19 cellular contexts compared by ENCODE assay signal in genomic region chrX:5068550-5068949, GRCh38.
DNase-seq lines count a peak whose midpoint lies in the region; ATAC-seq and TF ChIP-seq lines count a peak whose summit lies in the region.
"Had no signal": no experiment of that assay in that cellular context is flagged by ENCODE, and none has a peak within 500 bp of the region (broad histone marks: within the 10 kb centered on the region; RNA-seq: fewer than 3 reads in every experiment).

No MANE protein-coding gene starts in this region.

- H3K27ac ChIP-seq in mammary epithelial cell (ENCODE audit: insufficient read depth, low read depth, low read length) (no peak overlapping the region), breast epithelium (no peak overlapping the region), upper lobe of right lung (no peak overlapping the region), gastrocnemius medialis (no peak overlapping the region)
- H3K27ac ChIP-seq: 22Rv1; BLaER1 treated with 17β-estradiol and CSF1 and Interleukin-3, amounts not matched to agents 10 nM and 100 nM had no signal

- H3K9ac ChIP-seq in mammary epithelial cell (ENCODE audit: insufficient read depth, low read length): no peak overlapping the region
- H3K9ac ChIP-seq: BLaER1 treated with 17β-estradiol and CSF1 and Interleukin-3, amounts not matched to agents 10 nM and 100 nM had no signal

- 35% methylated on average over 5 of the region's 5 CpGs for WGBS in mammary epithelial cell (ENCODE audit: low coverage, missing lambda C conversion rate)

- ATAC-seq in upper lobe of right lung (no peak), gastrocnemius medialis (no peak)
- ATAC-seq: CD8-positive, alpha-beta T cell; GM12878; HCT116 had no signal

- no peak overlapping the region for H3K4me2 ChIP-seq in mammary epithelial cell (ENCODE audit: insufficient read depth, low read depth, low read length)
- H3K4me2 ChIP-seq: BLaER1 treated with 17β-estradiol and CSF1 and Interleukin-3, amounts not matched to agents 10 nM and 100 nM had no signal

- intact Hi-C loops in mammary epithelial cell (cut with micrococcal nuclease): no loop called here
- intact Hi-C loops in breast epithelium (cut with DNase I; ENCODE audit: low total_unique reads): no loop called here
- intact Hi-C loops in upper lobe of right lung (cut with DNase I): no loop called here
- intact Hi-C loops in gastrocnemius medialis (cut with DNase I; ENCODE audit: low total_unique reads): no loop called here

- no peak for TF ChIP-seq CTCF in mammary epithelial cell (conservative IDR thresholded peaks at IDR 0.05 in 1 of 2, IDR thresholded peaks at IDR 0.05 in 1 of 2; ENCODE audit: extremely low read depth in 1 of 2, insufficient read depth in 1 of 2, low read depth in 1 of 2, low read length in 2 of 2)
- TF ChIP-seq CTCF in breast epithelium (IDR thresholded peaks at IDR 0.05): no peak
- no peak for TF ChIP-seq CTCF in epithelial cell of esophagus (IDR thresholded peaks at IDR 0.05; ENCODE audit: insufficient read depth, low read depth, low read length, missing control alignments)
- no peak for TF ChIP-seq CTCF in upper lobe of right lung (IDR thresholded peaks at IDR 0.05)
- no peak for TF ChIP-seq CTCF in gastrocnemius medialis (IDR thresholded peaks at IDR 0.05 in 4 of 5, conservative IDR thresholded peaks at IDR 0.05 in 1 of 5)

- BruUV-seq in mammary epithelial cell (replicated peaks; lab: Mats Ljungman, UMichigan): no TSS peak

- H3K4me3 ChIP-seq in mammary epithelial cell (replicated peaks in 1 of 3; ENCODE audit: insufficient read depth in 1 of 3, low read depth in 2 of 3, low read length in 3 of 3) (no peak overlapping the region), breast epithelium (no peak overlapping the region), epithelial cell of esophagus (ENCODE audit: low read length) (no peak overlapping the region), upper lobe of right lung (no peak overlapping the region), gastrocnemius medialis (no peak overlapping the region)
- H3K4me3 ChIP-seq: BLaER1 treated with 17β-estradiol and CSF1 and Interleukin-3, amounts not matched to agents 10 nM and 100 nM; GM12878 had no signal

- no peaks in the 10 kb centered on the region for H3K4me1 ChIP-seq in mammary epithelial cell (ENCODE audit: insufficient read depth, low read length)
- H3K4me1 ChIP-seq in breast epithelium: no peaks in the 10 kb centered on the region
- H3K4me1 ChIP-seq in upper lobe of right lung: no peaks in the 10 kb centered on the region
- no peaks in the 10 kb centered on the region for H3K4me1 ChIP-seq in gastrocnemius medialis
- H3K4me1 ChIP-seq: BLaER1 treated with 17β-estradiol and CSF1 and Interleukin-3, amounts not matched to agents 10 nM and 100 nM had no signal

- H3K27me3 ChIP-seq in mammary epithelial cell (ENCODE audit: insufficient read depth, low read length): no peaks in the 10 kb centered on the region
- H3K27me3 ChIP-seq in breast epithelium: no peaks in the 10 kb centered on the region
- H3K27me3 ChIP-seq in upper lobe of right lung: no peaks in the 10 kb centered on the region
- H3K27me3 ChIP-seq in gastrocnemius medialis: no peaks in the 10 kb centered on the region
- H3K27me3 ChIP-seq: BLaER1 treated with 17β-estradiol and CSF1 and Interleukin-3, amounts not matched to agents 10 nM and 100 nM had no signal

- peak; percentile 19 for DNase-seq in mammary epithelial cell
- DNase-seq in breast epithelium (ENCODE audit: low spot score in 2 of 2): no peak
- DNase-seq in RPMI7951 (ENCODE audit: low read depth): peak; percentile 11
- peak; percentile 1 for DNase-seq in epithelial cell of esophagus (ENCODE audit: low read depth)
- DNase-seq in upper lobe of right lung: no peak
- DNase-seq in iPS-NIHi11 (ENCODE audit: low spot score): no peak
- no peak for DNase-seq in gastrocnemius medialis
- DNase-seq: CD8-positive, alpha-beta T cell; DMS 273 treated with DMSO at 0.1 percent for 48 hours; DMS53; DND-41; EL; GOT3; H7; HFFc6 had no signal

- H3K9me3 ChIP-seq in mammary epithelial cell (replicated peaks; ENCODE audit: insufficient read depth, low read length) (peaks cover 5% of the 10 kb centered on the region), breast epithelium (no peaks in the 10 kb centered on the region), upper lobe of right lung (no peaks in the 10 kb centered on the region), gastrocnemius medialis (no peaks in the 10 kb centered on the region)
- H3K9me3 ChIP-seq: BLaER1 treated with 17β-estradiol and CSF1 and Interleukin-3, amounts not matched to agents 10 nM and 100 nM had no signal

- H3K36me3 ChIP-seq in mammary epithelial cell (ENCODE audit: insufficient read depth, low read length): no peaks in the 10 kb centered on the region
- no peaks in the 10 kb centered on the region for H3K36me3 ChIP-seq in breast epithelium
- H3K36me3 ChIP-seq in upper lobe of right lung: no peaks in the 10 kb centered on the region
- H3K36me3 ChIP-seq in gastrocnemius medialis: no peaks in the 10 kb centered on the region
- H3K36me3 ChIP-seq: BLaER1 treated with 17β-estradiol and CSF1 and Interleukin-3, amounts not matched to agents 10 nM and 100 nM had no signal

- no peak overlapping the region for H2AFZ ChIP-seq in mammary epithelial cell (ENCODE audit: low read depth, low read length)

- dilution Hi-C loops in mammary epithelial cell (cut with HindIII; ENCODE audit: low sequenced_read_pairs): no loop called here

- TF ChIP-seq POLR2A in breast epithelium (IDR thresholded peaks at IDR 0.05) (no peak), gastrocnemius medialis (IDR thresholded peaks at IDR 0.05) (no peak)

- CTCF ChIA-PET in mammary epithelial cell (lab: Charles Lee; ENCODE audit: low non-redundant PET): no interaction called here

- no peaks in the 10 kb centered on the region for H4K20me1 ChIP-seq in mammary epithelial cell (ENCODE audit: insufficient read depth, low read length)
- H4K20me1 ChIP-seq: BLaER1 treated with 17β-estradiol and CSF1 and Interleukin-3, amounts not matched to agents 10 nM and 100 nM had no signal

- in situ Hi-C loops in mammary epithelial cell (cut with MboI; ENCODE audit: low sequenced_read_pairs in 2 of 2): no loop called here
- in situ Hi-C loops in gastrocnemius medialis (cut with MboI; ENCODE audit: low sequenced_read_pairs in 4 of 4): no loop called here

- H3K79me2 ChIP-seq in mammary epithelial cell (ENCODE audit: insufficient read depth, low read length): no peaks in the 10 kb centered on the region

Comparison
In these comparisons a context has a peak if more than half of its experiments do, and no peak if none do; other contexts are left out.
1. DNase-seq: peak in mammary epithelial cell (single experiment), RPMI7951 (single experiment) and epithelial cell of esophagus (single experiment); none in breast epithelium (0 of 2), upper lobe of right lung (single experiment), iPS-NIHi11 (single experiment) and gastrocnemius medialis (0 of 2).